ENCODE assay signal across 12 cellular contexts in genomic region chr5:126810983-126811382, GRCh38. TPM values are rescaled to one million over a fixed set of nuclear protein-coding genes. Genes with fewer than 3 reads are reported as not detected.
DNase-seq lines count a peak whose midpoint lies in the region; ATAC-seq and TF ChIP-seq lines count a peak whose summit lies in the region.
"Had no signal": no experiment of that assay in that cellular context is flagged by ENCODE, and none has a peak within 500 bp of the region (broad histone marks: within the 10 kb centered on the region; RNA-seq: fewer than 3 reads in every experiment).

No MANE protein-coding gene starts in this region.

- no peak overlapping the region for H3K4me3 ChIP-seq in osteoblast (ENCODE audit: insufficient read depth, low read length)
- H3K4me3 ChIP-seq: transverse colon had no signal

- TF ChIP-seq CTCF in osteoblast (IDR thresholded peaks at IDR 0.05; ENCODE audit: extremely low read depth, low read depth, low read length) = no peak

- H3K27ac ChIP-seq in osteoblast (ENCODE audit: low read depth, low read length) = peak overlapping the region; percentile 60
- H3K27ac ChIP-seq: 22Rv1 had no signal

- H3K36me3 ChIP-seq in osteoblast (ENCODE audit: insufficient read depth, low read length) = peaks cover 13% of the 10 kb centered on the region
- H3K36me3 ChIP-seq: transverse colon had no signal

- no peaks in the 10 kb centered on the region for H3K9me3 ChIP-seq in osteoblast (ENCODE audit: low read depth, low read length)
- H3K9me3 ChIP-seq: transverse colon had no signal

- peaks cover 41% of the 10 kb centered on the region for H3K36me3 Mint-ChIP-seq in T-helper 1 cell treated with Interleukin-12 subunit alpha and Interleukin-12 subunit beta and Interleukin-4 antibody, amounts not matched to agents 30 μg/mL and 1 μg/mL, for 36 hours (ENCODE audit: low read depth)
- peaks cover 28% of the 10 kb centered on the region for H3K36me3 Mint-ChIP-seq in T-cell
- peaks cover 45% of the 10 kb centered on the region for H3K36me3 Mint-ChIP-seq in effector memory CD8-positive, alpha-beta T cell (ENCODE audit: insufficient read depth)

- peak overlapping the region; percentile 98 for H3K27ac Mint-ChIP-seq in T-helper 1 cell treated with Interleukin-12 subunit alpha and Interleukin-12 subunit beta and Interleukin-4 antibody, amounts not matched to agents 30 μg/mL and 1 μg/mL, for 36 hours
- H3K27ac Mint-ChIP-seq in T-cell = peak overlapping the region; percentile 89 to 93
- peak overlapping the region; percentile 90 to 97 for H3K27ac Mint-ChIP-seq in effector memory CD8-positive, alpha-beta T cell
- H3K27ac Mint-ChIP-seq: nephron had no signal

- H2AFZ ChIP-seq in osteoblast (ENCODE audit: low read length) = peak overlapping the region; percentile 64

- peaks cover 50% of the 10 kb centered on the region for H3K4me1 Mint-ChIP-seq in T-helper 1 cell treated with Interleukin-12 subunit alpha and Interleukin-12 subunit beta and Interleukin-4 antibody, amounts not matched to agents 30 μg/mL and 1 μg/mL, for 36 hours (ENCODE audit: low read depth)
- peaks cover 26 to 33% (median 29%) of the 10 kb centered on the region in 3 donors for H3K4me1 Mint-ChIP-seq in T-cell
- H3K4me1 Mint-ChIP-seq in effector memory CD8-positive, alpha-beta T cell (ENCODE audit: low read depth in 2 of 2) = peaks cover 17 to 21% of the 10 kb centered on the region in 2 donors
- H3K4me1 Mint-ChIP-seq: nephron had no signal

- H3K4me2 ChIP-seq in osteoblast (ENCODE audit: insufficient read depth, low read length) = peak overlapping the region; percentile 32

- CTCF ChIA-PET in T-cell (lab: Charles Lee) = interaction anchor here (0.6 to 5.4 kb wide), 7 partner anchors 10 to 682 kb away, joined by 3 to 61 read pairs (median 3); no protein-coding TSS in a partner anchor

- no peaks in the 10 kb centered on the region for H3K27me3 Mint-ChIP-seq in T-helper 1 cell treated with Interleukin-12 subunit alpha and Interleukin-12 subunit beta and Interleukin-4 antibody, amounts not matched to agents 30 μg/mL and 1 μg/mL, for 36 hours (ENCODE audit: low read depth)
- H3K27me3 Mint-ChIP-seq in T-cell = no peaks in the 10 kb centered on the region
- H3K27me3 Mint-ChIP-seq in effector memory CD8-positive, alpha-beta T cell = no peaks in the 10 kb centered on the region

- DNase-seq in T-helper 1 cell (no peak), T-cell (no peak), osteoblast (ENCODE audit: insufficient read length, low spot score, missing footprints) (no peak), DMS114 treated with DMSO at 0.1 percent for 48 hours (lab: John Stamatoyannopoulos, UW; ENCODE audit: unreplicated experiment) (no peak), AML-193 (lab: John Stamatoyannopoulos, UW) (no peak)
- no peak for DNase-seq in effector memory CD8-positive, alpha-beta T cell
- DNase-seq: NCI-H1694, transverse colon had no signal

- H3K79me2 ChIP-seq in osteoblast (ENCODE audit: insufficient read depth, low read length) = peaks cover 9% of the 10 kb centered on the region

- H3K4me3 Mint-ChIP-seq in T-helper 1 cell treated with Interleukin-12 subunit alpha and Interleukin-12 subunit beta and Interleukin-4 antibody, amounts not matched to agents 30 μg/mL and 1 μg/mL, for 36 hours = peak overlapping the region; percentile 70
- H3K4me3 Mint-ChIP-seq in T-cell = no peak overlapping the region
- H3K4me3 Mint-ChIP-seq in effector memory CD8-positive, alpha-beta T cell = peak overlapping the region; percentile 35 to 50
- H3K4me3 Mint-ChIP-seq: nephron had no signal

- H4K20me1 ChIP-seq in osteoblast (ENCODE audit: insufficient read depth, low read length) = no peaks in the 10 kb centered on the region

- H3K27me3 ChIP-seq in osteoblast (ENCODE audit: insufficient read depth, low read length) = no peaks in the 10 kb centered on the region
- H3K27me3 ChIP-seq: transverse colon had no signal

- POLR2A ChIA-PET in T-cell (lab: Charles Lee) = interaction anchor here (0.6 to 3.1 kb wide), 6 partner anchors 8 to 42 kb away, joined by 3 to 41 read pairs (median 4); partner anchors contain the start of gene LMNB1 (in 1 of the 2)

- H3K4me1 ChIP-seq in osteoblast (ENCODE audit: insufficient read depth, low read length) = peaks cover 23% of the 10 kb centered on the region
- H3K4me1 ChIP-seq: transverse colon had no signal

- no peaks in the 10 kb centered on the region for H3K9me3 Mint-ChIP-seq in T-helper 1 cell treated with Interleukin-12 subunit alpha and Interleukin-12 subunit beta and Interleukin-4 antibody, amounts not matched to agents 30 μg/mL and 1 μg/mL, for 36 hours
- no peaks in the 10 kb centered on the region for H3K9me3 Mint-ChIP-seq in T-cell
- no peaks in the 10 kb centered on the region for H3K9me3 Mint-ChIP-seq in effector memory CD8-positive, alpha-beta T cell
- H3K9me3 Mint-ChIP-seq: nephron had no signal

- ATAC-seq in T-cell (replicated peaks in 1 of 4) (no peak), HG03135 (IDR thresholded peaks at IDR 0.05; ENCODE audit: unreplicated experiment) (no peak)
- peak; percentile 38 for ATAC-seq in effector memory CD8-positive, alpha-beta T cell (replicated peaks)

RNA-seq across cellular contexts. Expression of gene LMNB1, which starts 34.0 kb away (rescaled TPM):
- 10 to 100 TPM; 25.6 to 36.6 (median 30.9) TPM for total RNA-seq in T-cell
- 7.2 and 7.7 TPM in 2 replicates for total RNA-seq in osteoblast

Comparison
In these comparisons a context has a peak if more than half of its experiments do, and no peak if none do; other contexts are left out.
1. H3K4me3 Mint-ChIP-seq: peak in T-helper 1 cell treated with Interleukin-12 subunit alpha and Interleukin-12 subunit beta and Interleukin-4 antibody, amounts not matched to agents 30 μg/mL and 1 μg/mL, for 36 hours (single experiment) and effector memory CD8-positive, alpha-beta T cell (2 of 2); none in T-cell (0 of 3).
2. Peak in every context shown above with its lines, with median percentiles within 50 percentile points of each other: H3K27ac Mint-ChIP-seq.